Comparison of ENCODE assay signal across 23 cellular contexts in the genomic region with DNA sequence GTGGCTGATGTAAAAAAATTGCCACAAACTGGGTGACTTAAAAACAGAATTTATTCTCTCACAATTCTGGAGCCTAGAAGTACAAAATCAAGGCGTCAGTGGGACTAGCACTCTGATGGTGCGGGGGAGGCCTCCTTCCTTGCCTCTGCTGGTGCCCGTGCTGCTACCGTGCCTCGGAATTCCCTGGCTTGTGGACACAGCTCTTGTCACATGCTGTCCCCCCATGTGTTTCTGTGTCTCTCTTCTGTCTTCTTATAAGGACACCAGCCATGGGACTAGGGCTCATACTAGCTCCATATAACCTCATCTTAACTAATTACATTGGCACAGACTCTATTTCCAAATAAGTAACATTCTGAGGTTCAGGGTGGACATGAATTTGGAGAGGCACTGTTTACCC.
"Had no signal": no experiment of that assay in that cellular context is flagged by ENCODE, and none has a peak within 500 bp of the region (broad histone marks: within the 10 kb centered on the region; RNA-seq: fewer than 3 reads in every experiment).

No MANE protein-coding gene starts in this region.

- H3K4me1 ChIP-seq: colonic mucosa, esophagus squamous epithelium, foreskin keratinocyte, gastrocnemius medialis, gastroesophageal sphincter, heart left ventricle, heart right ventricle had no signal

- H3K4me3 ChIP-seq: colonic mucosa, coronary artery, dorsolateral prefrontal cortex, esophagus squamous epithelium, gastrocnemius medialis, gastroesophageal sphincter, heart left ventricle, heart right ventricle had no signal

- H3K27me3 Mint-ChIP-seq: dendritic cell treated with granulocyte-macrophage colony-stimulating factor and Interleukin-4, amounts not matched to agents 40 ng/mL and 50 ng/mL, for 4 days; effector memory CD8-positive, alpha-beta T cell had no signal

- H3K9me3 ChIP-seq: colonic mucosa, esophagus squamous epithelium, gastrocnemius medialis, heart left ventricle had no signal

- H3K27ac ChIP-seq: colonic mucosa, coronary artery, dorsolateral prefrontal cortex, epithelial cell of prostate, esophagus squamous epithelium, foreskin keratinocyte, gastrocnemius medialis, gastroesophageal sphincter, heart left ventricle, heart right ventricle had no signal

- DNase-seq: colonic mucosa; cortex of kidney; dermis blood vessel endothelial cell; dorsolateral prefrontal cortex; effector CD4-positive, alpha-beta T cell; effector CD8-positive, alpha-beta T cell; effector memory CD4-positive, alpha-beta T cell; effector memory CD8-positive, alpha-beta T cell; endodermal cell; erythroblast; esophagus squamous epithelium; foreskin fibroblast; foreskin keratinocyte; foreskin melanocyte; gastrocnemius medialis; glutamatergic neuron; head of caudate nucleus; heart left ventricle; heart right ventricle had no signal

- H3K9me3 Mint-ChIP-seq: dendritic cell treated with granulocyte-macrophage colony-stimulating factor and Interleukin-4, amounts not matched to agents 40 ng/mL and 50 ng/mL, for 4 days; endodermal cell had no signal

- H3K36me3 ChIP-seq: colonic mucosa, esophagus squamous epithelium, gastrocnemius medialis, gastroesophageal sphincter, heart left ventricle, heart right ventricle had no signal

- H3K4me3 Mint-ChIP-seq: dendritic cell treated with granulocyte-macrophage colony-stimulating factor and Interleukin-4, amounts not matched to agents 40 ng/mL and 50 ng/mL, for 4 days; effector memory CD8-positive, alpha-beta T cell; endodermal cell had no signal

- H3K27me3 ChIP-seq: colonic mucosa, esophagus squamous epithelium, foreskin keratinocyte, gastrocnemius medialis had no signal

- H3K27ac Mint-ChIP-seq: dendritic cell treated with granulocyte-macrophage colony-stimulating factor and Interleukin-4, amounts not matched to agents 40 ng/mL and 50 ng/mL, for 4 days; effector memory CD8-positive, alpha-beta T cell; endodermal cell had no signal
